Comparison of ENCODE assay signal across 17 cellular contexts in the genomic region with DNA sequence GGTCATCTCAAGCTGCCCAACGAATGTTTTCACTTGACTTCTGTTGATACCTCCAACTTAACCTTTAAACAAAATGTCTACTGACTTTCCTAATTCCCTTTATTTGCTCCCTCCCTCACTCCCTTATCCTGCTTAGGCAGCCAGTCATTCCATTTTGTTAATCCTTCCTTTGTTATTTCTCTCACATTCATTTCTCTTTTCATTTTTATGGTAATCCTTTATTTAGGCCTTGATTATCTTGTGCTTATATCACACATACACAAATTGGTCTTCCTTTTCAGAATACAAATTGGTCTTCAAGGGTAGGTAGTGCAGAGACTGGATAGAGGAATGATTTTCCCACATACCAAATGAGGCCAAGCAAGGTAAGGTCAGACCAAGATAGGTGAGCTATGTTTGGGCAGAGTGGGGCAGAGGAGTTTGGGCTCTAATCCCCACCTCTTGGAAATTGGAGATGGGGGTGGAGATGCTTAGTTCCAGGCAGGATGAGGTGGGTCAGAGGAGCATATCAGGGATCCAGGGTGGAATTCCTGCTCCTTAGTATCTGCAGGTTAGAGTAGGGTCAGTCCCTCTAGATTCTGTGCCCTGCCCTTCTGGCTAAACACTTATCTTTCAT. TPM values are rescaled to one million over a fixed set of nuclear protein-coding genes. Genes with fewer than 3 reads are reported as not detected.
DNase-seq lines count a peak whose midpoint lies in the region; ATAC-seq and TF ChIP-seq lines count a peak whose summit lies in the region.
"Had no signal": no experiment of that assay in that cellular context is flagged by ENCODE, and none has a peak within 500 bp of the region (broad histone marks: within the 10 kb centered on the region; RNA-seq: fewer than 3 reads in every experiment).

No MANE protein-coding gene starts in this region.

- H3K36me3 ChIP-seq in GM23338 (ENCODE audit: insufficient read depth) (no peaks in the 10 kb centered on the region), body of pancreas (replicated peaks in 1 of 2; ENCODE audit: insufficient read depth in 1 of 2, low read depth in 2 of 2) (no peaks in the 10 kb centered on the region)
- H3K36me3 ChIP-seq: BE2C had no signal

- intact Hi-C loops in body of pancreas (cut with DNase I) = no loop called here

- H3K27me3 Mint-ChIP-seq in GM23338 (ENCODE audit: insufficient read depth, low read depth, poor library complexity) = peaks cover 2% of the 10 kb centered on the region
- H3K27me3 Mint-ChIP-seq in WTC11 (ENCODE audit: low read depth) = peaks cover 2% of the 10 kb centered on the region; the same call in 1 of the 2 replicates
- H3K27me3 Mint-ChIP-seq: IgD-negative memory B cell had no signal

- peak overlapping the region; percentile 56; the same call in 1 of the 2 replicates for H3K4me2 ChIP-seq in GM23338

- TF ChIP-seq CTCF in GM23338 (conservative IDR thresholded peaks at IDR 0.05; ENCODE audit: low read depth in 2 of 2) = no peak
- TF ChIP-seq CTCF in WTC11 (IDR thresholded peaks at IDR 0.05) = no peak
- TF ChIP-seq CTCF in body of pancreas (IDR thresholded peaks at IDR 0.05) = no peak

- H3K4me1 Mint-ChIP-seq in GM23338 (peaks cover 8% of the 10 kb centered on the region), WTC11 (peaks cover 8% of the 10 kb centered on the region)
- H3K4me1 Mint-ChIP-seq: CD4-positive, CD25-positive, alpha-beta regulatory T cell; CD8-positive, alpha-beta memory T cell had no signal

- H3K4me3 ChIP-seq in GM23338 (no peak overlapping the region), body of pancreas (no peak overlapping the region)

- CTCF ChIA-PET in WTC11 (lab: Charles Lee) = no interaction called here

- H3K4me1 ChIP-seq in GM23338 (ENCODE audit: insufficient read depth) (peaks cover 6% of the 10 kb centered on the region), body of pancreas (no peaks in the 10 kb centered on the region)
- H3K4me1 ChIP-seq: BE2C had no signal

- H3K27ac Mint-ChIP-seq in GM23338 = no peak overlapping the region
- H3K27ac Mint-ChIP-seq in WTC11 = no peak overlapping the region
- H3K27ac Mint-ChIP-seq: CD4-positive, CD25-positive, alpha-beta regulatory T cell; CD8-positive, alpha-beta memory T cell; IgD-negative memory B cell had no signal

- H3K4me3 Mint-ChIP-seq in GM23338 (no peak overlapping the region), WTC11 (no peak overlapping the region)
- H3K4me3 Mint-ChIP-seq: CD4-positive, CD25-positive, alpha-beta regulatory T cell; CD8-positive, alpha-beta memory T cell; IgD-negative memory B cell had no signal

- POLR2A ChIA-PET in WTC11 (lab: Charles Lee) = no interaction called here

- H3K27ac ChIP-seq in GM23338 (ENCODE audit: low read depth) (no peak overlapping the region), body of pancreas (no peak overlapping the region)

- H4K20me1 ChIP-seq in GM23338 (replicated peaks; ENCODE audit: insufficient read depth) = no peaks in the 10 kb centered on the region

- H3K36me3 Mint-ChIP-seq in GM23338 (ENCODE audit: low read depth) (peaks cover 2% of the 10 kb centered on the region; the same call in 1 of the 3 replicates), WTC11 (no peaks in the 10 kb centered on the region)
- H3K36me3 Mint-ChIP-seq: CD4-positive, CD25-positive, alpha-beta regulatory T cell; CD8-positive, alpha-beta memory T cell; IgD-negative memory B cell had no signal

- peak; percentile 61 for ATAC-seq in GM23338
- peak; percentile 87 for ATAC-seq in WTC11
- no peak for ATAC-seq in HG03045 (IDR thresholded peaks at IDR 0.05; ENCODE audit: unreplicated experiment)
- ATAC-seq in body of pancreas = no peak
- ATAC-seq: HepG2 had no signal

- no peaks in the 10 kb centered on the region for H3F3A ChIP-seq in GM23338 (replicated peaks; ENCODE audit: low read depth)

- no peaks in the 10 kb centered on the region for H3K27me3 ChIP-seq in GM23338 (ENCODE audit: insufficient read depth)
- H3K27me3 ChIP-seq in body of pancreas = no peaks in the 10 kb centered on the region
- H3K27me3 ChIP-seq: BE2C had no signal

- no peak for TF ChIP-seq POLR2A in body of pancreas (IDR thresholded peaks at IDR 0.05)

- H3K79me2 ChIP-seq in GM23338 (replicated peaks; ENCODE audit: insufficient read depth) = no peaks in the 10 kb centered on the region

- H3K9me3 ChIP-seq in body of pancreas = no peaks in the 10 kb centered on the region
- H3K9me3 ChIP-seq: BE2C had no signal

- H2AFZ ChIP-seq in GM23338 = peak overlapping the region; percentile 44

- DNase-seq in GM23338 (ENCODE audit: low spot score) (peak; percentile 9), WTC11 (ENCODE audit: low spot score) (no peak), iPS-NIHi11 (ENCODE audit: low spot score) (peak; percentile 8), NCI-H2196 treated with DMSO at 0.1 percent for 48 hours (lab: John Stamatoyannopoulos, UW; ENCODE audit: unreplicated experiment) (no peak), body of pancreas (no peak)
- DNase-seq: BE2C; C1 segment of cervical spinal cord; CD4-positive, CD25-positive, alpha-beta regulatory T cell; CD8-positive, alpha-beta memory T cell; COR-L47; GOT3; HCEC 1CT; KBM-7 had no signal

- 60 to 62% methylated on average over 1 of the region's 1 CpG for WGBS in body of pancreas, 2 donors

- H3K9me3 Mint-ChIP-seq in GM23338 (no peaks in the 10 kb centered on the region), WTC11 (no peaks in the 10 kb centered on the region)

- H3K9me2 ChIP-seq in GM23338 (ENCODE audit: insufficient read depth) = peaks cover 5% of the 10 kb centered on the region; the same call in 1 of the 2 replicates

TF ChIP-seq in GM23338, 12 proteins besides CTCF, POLR2A, EP300 and RAD21:
- TF ChIP-seq ZNF331 (CRISPR knock-in tag; IDR thresholded peaks at IDR 0.05; ENCODE audit: low read depth) = no peak
- TF ChIP-seq POLR2AphosphoS5 (IDR thresholded peaks at IDR 0.05; ENCODE audit: low read depth) = no peak
- TF ChIP-seq, protein P1, sequence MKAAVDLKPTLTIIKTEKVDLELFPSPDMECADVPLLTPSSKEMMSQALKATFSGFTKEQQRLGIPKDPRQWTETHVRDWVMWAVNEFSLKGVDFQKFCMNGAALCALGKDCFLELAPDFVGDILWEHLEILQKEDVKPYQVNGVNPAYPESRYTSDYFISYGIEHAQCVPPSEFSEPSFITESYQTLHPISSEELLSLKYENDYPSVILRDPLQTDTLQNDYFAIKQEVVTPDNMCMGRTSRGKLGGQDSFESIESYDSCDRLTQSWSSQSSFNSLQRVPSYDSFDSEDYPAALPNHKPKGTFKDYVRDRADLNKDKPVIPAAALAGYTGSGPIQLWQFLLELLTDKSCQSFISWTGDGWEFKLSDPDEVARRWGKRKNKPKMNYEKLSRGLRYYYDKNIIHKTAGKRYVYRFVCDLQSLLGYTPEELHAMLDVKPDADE (IDR thresholded peaks at IDR 0.05) = no peak
- TF ChIP-seq CREB1 (CRISPR knock-in tag; IDR thresholded peaks at IDR 0.05; ENCODE audit: low read depth) = no peak
- no peak for TF ChIP-seq EZH2phosphoT487 (IDR thresholded peaks at IDR 0.05; ENCODE audit: unreplicated experiment)
- TF ChIP-seq NANOG (IDR thresholded peaks at IDR 0.05; ENCODE audit: borderline replicate concordance) = no peak

TF ChIP-seq in WTC11, 78 proteins besides CTCF, POLR2A, EP300 and RAD21 (continues in another document):
- TF ChIP-seq PRDM15 (CRISPR knock-in tag; IDR thresholded peaks at IDR 0.05) (no peak), RORB (CRISPR knock-in tag; IDR thresholded peaks at IDR 0.05) (no peak), ZBTB43 (CRISPR knock-in tag; IDR thresholded peaks at IDR 0.05) (no peak), IRF2 (CRISPR knock-in tag; IDR thresholded peaks at IDR 0.05; ENCODE audit: borderline replicate concordance, low read depth) (no peak)
- TF ChIP-seq, protein P2, sequence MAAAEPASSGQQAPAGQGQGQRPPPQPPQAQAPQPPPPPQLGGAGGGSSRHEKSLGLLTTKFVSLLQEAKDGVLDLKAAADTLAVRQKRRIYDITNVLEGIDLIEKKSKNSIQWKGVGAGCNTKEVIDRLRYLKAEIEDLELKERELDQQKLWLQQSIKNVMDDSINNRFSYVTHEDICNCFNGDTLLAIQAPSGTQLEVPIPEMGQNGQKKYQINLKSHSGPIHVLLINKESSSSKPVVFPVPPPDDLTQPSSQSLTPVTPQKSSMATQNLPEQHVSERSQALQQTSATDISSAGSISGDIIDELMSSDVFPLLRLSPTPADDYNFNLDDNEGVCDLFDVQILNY (CRISPR knock-in tag; IDR thresholded peaks at IDR 0.05) = no peak

RNA-seq across cellular contexts. Expression of gene SPACA1, which starts 2.0 kb away (rescaled TPM):
- total RNA-seq in GM23338 (2014; rRNA removed; shearing (Covaris generic)) = not detected in 2 replicates
- not detected in 2 replicates for polyA plus RNA-seq in GM23338 (2016; fragmentation: Nextera tagmentation; extraction: Ambion mirVana)
- total RNA-seq in WTC11 (2021) (not detected in 3 replicates), body of pancreas (not detected)
- total RNA-seq: A172; CD4-positive, CD25-positive, alpha-beta regulatory T cell; CD8-positive, alpha-beta memory T cell; HepG2 had no signal
- polyA plus RNA-seq: CD4-positive, CD25-positive, alpha-beta regulatory T cell; CD8-positive, alpha-beta memory T cell; IgD-negative memory B cell had no signal

Comparison
In these comparisons a context has a peak if more than half of its experiments do, and no peak if none do; other contexts are left out.
1. ATAC-seq: peak in GM23338 (single experiment) and WTC11 (single experiment); none in HG03045 (single experiment) and body of pancreas (single experiment).
2. DNase-seq: peak in GM23338 (single experiment) and iPS-NIHi11 (single experiment); none in WTC11 (single experiment), NCI-H2196 treated with DMSO at 0.1 percent for 48 hours (single experiment) and body of pancreas (0 of 4).